Comparison of ENCODE assay signal across 10 cellular contexts in genomic region chr1:40014812-40015594, GRCh38. TPM values are rescaled to one million over a fixed set of nuclear protein-coding genes. Genes with fewer than 3 reads are reported as not detected.
DNase-seq lines count a peak whose midpoint lies in the region; ATAC-seq, FAIRE-seq and TF ChIP-seq lines count a peak whose summit lies in the region.
"Had no signal": no experiment of that assay in that cellular context is flagged by ENCODE, and none has a peak within 500 bp of the region (broad histone marks: within the 10 kb centered on the region; RNA-seq: fewer than 3 reads in every experiment).

No MANE protein-coding gene starts in this region.

- FAIRE-seq in RCC 7860 (lab: Jason Lieb, UNC) (peak; percentile 94), small intestine (lab: Jason Lieb, UNC) (no peak)

- intact Hi-C loops in activated naive CD4-positive, alpha-beta T cell treated with anti-CD3 and anti-CD28 coated beads for 36 hours (cut with micrococcal nuclease), result no loop called here

- H3K4me3 Mint-ChIP-seq in activated naive CD4-positive, alpha-beta T cell treated with anti-CD3 and anti-CD28 coated beads for 36 hours, result no peak overlapping the region
- H3K4me3 Mint-ChIP-seq: T-helper 1 cell treated with Interleukin-12 subunit alpha and Interleukin-12 subunit beta and Interleukin-4 antibody, amounts not matched to agents 30 μg/mL and 1 μg/mL, for 36 hours had no signal

- H3K4me1 Mint-ChIP-seq in activated naive CD4-positive, alpha-beta T cell treated with anti-CD3 and anti-CD28 coated beads for 36 hours (ENCODE audit: low read depth), result peaks cover 10% of the 10 kb centered on the region

- H3K27me3 ChIP-seq in small intestine (ENCODE audit: control insufficient read depth in 2 of 2, insufficient read depth in 2 of 2, low read length in 2 of 2), result no peaks in the 10 kb centered on the region
- H3K27me3 ChIP-seq in BE2C, result no peaks in the 10 kb centered on the region

- H3K9me3 ChIP-seq in small intestine (ENCODE audit: control insufficient read depth, low read depth), result no peaks in the 10 kb centered on the region
- no peaks in the 10 kb centered on the region for H3K9me3 ChIP-seq in BE2C

- H3K4me1 ChIP-seq in small intestine (ENCODE audit: control insufficient read depth in 2 of 2, insufficient read depth in 1 of 2, low read depth in 1 of 2, low read length in 1 of 2), result no peaks in the 10 kb centered on the region
- H3K4me1 ChIP-seq in BE2C, result no peaks in the 10 kb centered on the region

- no peak overlapping the region for H3K27ac Mint-ChIP-seq in activated naive CD4-positive, alpha-beta T cell treated with anti-CD3 and anti-CD28 coated beads for 36 hours
- H3K27ac Mint-ChIP-seq: T-helper 1 cell treated with Interleukin-12 subunit alpha and Interleukin-12 subunit beta and Interleukin-4 antibody, amounts not matched to agents 30 μg/mL and 1 μg/mL, for 36 hours had no signal

- no peaks in the 10 kb centered on the region for H3K9me3 Mint-ChIP-seq in activated naive CD4-positive, alpha-beta T cell treated with anti-CD3 and anti-CD28 coated beads for 36 hours

- H3K36me3 Mint-ChIP-seq in activated naive CD4-positive, alpha-beta T cell treated with anti-CD3 and anti-CD28 coated beads for 36 hours (ENCODE audit: low read depth), result no peaks in the 10 kb centered on the region

- H3K27ac ChIP-seq in epithelial cell of prostate (peak overlapping the region; percentile 97), small intestine (ENCODE audit: low read depth in 1 of 2, low read length in 1 of 2) (no peak overlapping the region)

- peak; percentile 13 for DNase-seq in activated naive CD4-positive, alpha-beta T cell treated with anti-CD3 and anti-CD28 coated beads for 36 hours
- DNase-seq in activated naive CD4-positive, alpha-beta T cell (lab: John Stamatoyannopoulos, UW), result no peak
- peak; percentile 84 for DNase-seq in RCC 7860 (ENCODE audit: low spot score)
- DNase-seq in epithelial cell of prostate (ENCODE audit: low read depth, low spot score), result peak; percentile 86
- DNase-seq in small intestine, result peak; percentile 22
- DNase-seq in BE2C, result no peak
- no peak for DNase-seq in NAMALWA (ENCODE audit: low spot score)
- DNase-seq: NCI-H2227 treated with DMSO at 0.1 percent for 48 hours had no signal

- CTCF ChIA-PET in activated naive CD4-positive, alpha-beta T cell treated with anti-CD3 and anti-CD28 coated beads for 36 hours (lab: Charles Lee), result interaction anchor here (0.7 to 2.1 kb wide), 2 partner anchors 41 to 43 kb away, joined by 3 to 6 read pairs; no protein-coding TSS in a partner anchor

- no peak for TF ChIP-seq CTCF in BE2C (IDR thresholded peaks at IDR 0.05; ENCODE audit: low read depth, low read length)

- H3K4me3 ChIP-seq in small intestine (ENCODE audit: low read depth in 1 of 2, low read length in 2 of 2), result no peak overlapping the region
- H3K4me3 ChIP-seq in BE2C (ENCODE audit: low read depth, low read length), result no peak overlapping the region

- H3K36me3 ChIP-seq in small intestine (ENCODE audit: control insufficient read depth in 2 of 2, insufficient read depth in 2 of 2, low read length in 2 of 2), result no peaks in the 10 kb centered on the region
- H3K36me3 ChIP-seq in BE2C, result no peaks in the 10 kb centered on the region

- H3K27me3 Mint-ChIP-seq in activated naive CD4-positive, alpha-beta T cell treated with anti-CD3 and anti-CD28 coated beads for 36 hours (ENCODE audit: low read depth), result no peaks in the 10 kb centered on the region

- WGBS in small intestine, 3 donors, result 53 to 69% (median 65%) methylated on average over 10 of the region's 10 CpGs

- ATAC-seq in HG02870 (IDR thresholded peaks at IDR 0.05; ENCODE audit: unreplicated experiment), result no peak

RNA-seq across cellular contexts. Expression of gene CAP1, which starts 25.5 kb away (rescaled TPM):
- total RNA-seq in activated naive CD4-positive, alpha-beta T cell treated with anti-CD3 and anti-CD28 coated beads for 36 hours, result 100 to 1,000 TPM; 522 to 525 TPM
- polyA plus RNA-seq in small intestine, result 100 to 1,000 TPM; 186 to 224 (median 195) TPM
- polyA plus RNA-seq in BE2C (2012; ENCODE audit: insufficient read depth, insufficient read length, low read depth), result 99.9 TPM

Comparison
In these comparisons a context has a peak if more than half of its experiments do, and no peak if none do; other contexts are left out.
1. DNase-seq: peak in activated naive CD4-positive, alpha-beta T cell treated with anti-CD3 and anti-CD28 coated beads for 36 hours (single experiment), RCC 7860 (single experiment), epithelial cell of prostate (single experiment) and small intestine (single experiment); none in activated naive CD4-positive, alpha-beta T cell (0 of 4), BE2C (single experiment) and NAMALWA (single experiment).